In genomic region chr6:140124498-140124897, GRCh38 we compare ENCODE assay signal across 20 cellular contexts.
DNase-seq lines count a peak whose midpoint lies in the region; ATAC-seq and TF ChIP-seq lines count a peak whose summit lies in the region.
"Had no signal": no experiment of that assay in that cellular context is flagged by ENCODE, and none has a peak within 500 bp of the region (broad histone marks: within the 10 kb centered on the region; RNA-seq: fewer than 3 reads in every experiment).

No MANE protein-coding gene starts in this region.

- intact Hi-C loops in left colon (cut with DNase I, micrococcal nuclease) (no loop called here), adrenal gland (cut with DNase I) (no loop called here)

- H3K36me3 ChIP-seq in adrenal gland (replicated peaks in 1 of 2): no peaks in the 10 kb centered on the region
- H3K36me3 ChIP-seq: BLaER1 treated with 17β-estradiol and CSF1 and Interleukin-3, amounts not matched to agents 10 nM and 100 nM; MG63 had no signal

- H3K4me1 ChIP-seq in adrenal gland (replicated peaks in 1 of 2): no peaks in the 10 kb centered on the region
- H3K4me1 ChIP-seq: BLaER1 treated with 17β-estradiol and CSF1 and Interleukin-3, amounts not matched to agents 10 nM and 100 nM; Caco-2 had no signal

- no peak overlapping the region for H3K27ac ChIP-seq in adrenal gland
- H3K27ac ChIP-seq: BLaER1 treated with 17β-estradiol and CSF1 and Interleukin-3, amounts not matched to agents 10 nM and 100 nM had no signal

- peaks cover 0 to 7% (median 0%) of the 10 kb centered on the region in 3 donors for H3K9me3 ChIP-seq in adrenal gland (replicated peaks in 1 of 3)
- H3K9me3 ChIP-seq: Caco-2 had no signal

- no peaks in the 10 kb centered on the region for H3K27me3 ChIP-seq in adrenal gland
- H3K27me3 ChIP-seq: BLaER1 treated with 17β-estradiol and CSF1 and Interleukin-3, amounts not matched to agents 10 nM and 100 nM; MG63 had no signal

- ATAC-seq in left colon (peak; percentile 100), HG02798 (IDR thresholded peaks at IDR 0.05; ENCODE audit: poor library complexity, unreplicated experiment) (no peak)
- ATAC-seq: HCT116 had no signal

- 90 to 97% (median 97%) methylated on average over 2 of the region's 2 CpGs for WGBS in adrenal gland, 4 donors

- TF ChIP-seq POLR2A in adrenal gland (IDR thresholded peaks at IDR 0.05): no peak

- DNase-seq in NCI-H146 (lab: John Stamatoyannopoulos, UW) (peak; percentile 7), NCI-H146 treated with DMSO at 0.1 percent for 48 hours (lab: John Stamatoyannopoulos, UW; ENCODE audit: unreplicated experiment) (no peak), left colon (peak; percentile 30 to 54), mucosa of gallbladder (ENCODE audit: low spot score) (peak; percentile 39), adrenal gland (no peak), NCI-H748 (lab: John Stamatoyannopoulos, UW; ENCODE audit: unreplicated experiment) (no peak)
- no peak for DNase-seq in stimulated activated CD4-positive, alpha-beta T cell treated with anti-CD3 and anti-CD28 coated beads, Interleukin-15, amount 100 ng/mL, for 24 hours
- DNase-seq: 8988T; Caco-2; CD4-positive, alpha-beta memory T cell; GOT3; Kasumi-1; MG63; NCI-H1930; NCI-H2227 treated with DMSO at 0.1 percent for 48 hours; NCI-H510A; OCI-M1 had no signal

- no peak for TF ChIP-seq CTCF in adrenal gland (IDR thresholded peaks at IDR 0.05)

- no peak overlapping the region for H3K4me3 ChIP-seq in adrenal gland
- H3K4me3 ChIP-seq: BLaER1 treated with 17β-estradiol and CSF1 and Interleukin-3, amounts not matched to agents 10 nM and 100 nM; MG63 had no signal

Comparison
In these comparisons a context has a peak if more than half of its experiments do, and no peak if none do; other contexts are left out.
1. DNase-seq: peak in NCI-H146 (single experiment), left colon (2 of 2) and mucosa of gallbladder (single experiment); none in NCI-H146 treated with DMSO at 0.1 percent for 48 hours (single experiment), adrenal gland (0 of 7), NCI-H748 (single experiment) and stimulated activated CD4-positive, alpha-beta T cell treated with anti-CD3 and anti-CD28 coated beads, Interleukin-15, amount 100 ng/mL, for 24 hours (single experiment).